9 cellular contexts compared by ENCODE assay signal in genomic region chr22:26610072-26610958, GRCh38. TPM values are rescaled to one million over a fixed set of nuclear protein-coding genes. Genes with fewer than 3 reads are reported as not detected.
DNase-seq lines count a peak whose midpoint lies in the region; ATAC-seq and TF ChIP-seq lines count a peak whose summit lies in the region.
"Had no signal": no experiment of that assay in that cellular context is flagged by ENCODE, and none has a peak within 500 bp of the region (broad histone marks: within the 10 kb centered on the region; RNA-seq: fewer than 3 reads in every experiment).

No MANE protein-coding gene starts in this region.

- no peaks in the 10 kb centered on the region for H3K79me2 ChIP-seq in Karpas-422 (ENCODE audit: low read length)

- no peak overlapping the region for H3K27ac Mint-ChIP-seq in Caco-2 (ENCODE audit: unreplicated experiment)

- peaks cover 5% of the 10 kb centered on the region for H3K27me3 Mint-ChIP-seq in Caco-2 (ENCODE audit: insufficient read depth, unreplicated experiment)

- POLR2A ChIA-PET in Caco-2 (lab: Charles Lee) = no interaction called here

- H3K4me3 ChIP-seq in Karpas-422 (ENCODE audit: low read length) (no peak overlapping the region), Caco-2 (ENCODE audit: low read depth, low read length) (no peak overlapping the region)

- H3K4me2 ChIP-seq in Karpas-422 (ENCODE audit: low read depth, low read length, poor library complexity, severe bottlenecking) = peak overlapping the region; percentile 6

- H3K27me3 ChIP-seq in Karpas-422 (ENCODE audit: low read length) (no peaks in the 10 kb centered on the region), Caco-2 (replicated peaks; ENCODE audit: control insufficient read depth, insufficient read depth, low read length) (no peaks in the 10 kb centered on the region)

- H3K27ac ChIP-seq in Karpas-422 (ENCODE audit: low read length) = no peak overlapping the region

- CTCF ChIA-PET in Caco-2 (lab: Charles Lee) = interaction anchor here (0.6 kb wide), 1 partner anchor 34 kb away, joined by 4 read pairs; no protein-coding TSS in a partner anchor

- no peak overlapping the region for H3K9ac ChIP-seq in Karpas-422 (ENCODE audit: low read length)

- no peaks in the 10 kb centered on the region for H3K36me3 ChIP-seq in Karpas-422 (ENCODE audit: insufficient read depth, low read length)
- H3K36me3 ChIP-seq in Caco-2 (ENCODE audit: control insufficient read depth, insufficient read depth, low read length) = no peaks in the 10 kb centered on the region

- H4K20me1 ChIP-seq in Karpas-422 (ENCODE audit: insufficient read depth, low read depth, low read length) = no peaks in the 10 kb centered on the region

- no peak for TF ChIP-seq CTCF in Caco-2 (IDR thresholded peaks at IDR 0.05; ENCODE audit: insufficient read depth in 1 of 2, low read depth in 1 of 2, low read length in 1 of 2, severe bottlenecking in 1 of 2, unreplicated experiment in 1 of 2)

- H3K9me3 ChIP-seq in Karpas-422 (ENCODE audit: low read length) (no peaks in the 10 kb centered on the region), Caco-2 (no peaks in the 10 kb centered on the region)

- ATAC-seq in GM18499 (IDR thresholded peaks at IDR 0.05; ENCODE audit: insufficient read depth, unreplicated experiment) (peak; percentile 62), GM21723 (IDR thresholded peaks at IDR 0.05; ENCODE audit: unreplicated experiment) (peak; percentile 80)

- peak; percentile 45 for DNase-seq in Karpas-422
- DNase-seq in activated T-helper 9 cell treated with anti-CD3 and anti-CD28 coated beads, Interleukin-2, amount 50 U/mL, for 16 hours (ENCODE audit: low read depth) = peak; percentile 4
- DNase-seq in mesenteric fat pad (ENCODE audit: low spot score) = peak; percentile 81
- DNase-seq in iPS-NIHi7 (ENCODE audit: extremely low spot score) = no peak
- DNase-seq in Caco-2 = no peak
- DNase-seq in NCI-H1436 treated with DMSO at 0.1 percent for 48 hours (lab: John Stamatoyannopoulos, UW) = no peak

- peak overlapping the region; percentile 1; the same call in 1 of the 2 replicates for H2AFZ ChIP-seq in Karpas-422 (ENCODE audit: low read length)

- no TSS peak for BruUV-seq in Caco-2 (replicated peaks; lab: Mats Ljungman, UMichigan)

- peaks cover 4% of the 10 kb centered on the region for H3K36me3 Mint-ChIP-seq in Caco-2 (ENCODE audit: insufficient read depth, unreplicated experiment)

- H3K4me1 ChIP-seq in Karpas-422 (ENCODE audit: low read length) (peaks cover 10% of the 10 kb centered on the region), Caco-2 (no peaks in the 10 kb centered on the region)

- H3K9me2 ChIP-seq in Karpas-422 (replicated peaks; ENCODE audit: insufficient read depth, low read length) = no peaks in the 10 kb centered on the region

- intact Hi-C loops in Caco-2 (cut with micrococcal nuclease; ENCODE audit: unreplicated experiment) = no loop called here

- no peaks in the 10 kb centered on the region for H3K4me1 Mint-ChIP-seq in Caco-2 (ENCODE audit: low read depth, unreplicated experiment)

- H3K9me3 Mint-ChIP-seq in Caco-2 (ENCODE audit: unreplicated experiment) = no peaks in the 10 kb centered on the region
- H3K9me3 Mint-ChIP-seq: neural crest cell had no signal

- no peak overlapping the region for H3K4me3 Mint-ChIP-seq in Caco-2 (ENCODE audit: unreplicated experiment)
- H3K4me3 Mint-ChIP-seq: neural crest cell had no signal

RNA-seq across cellular contexts. Expression of gene CRYBB1, which starts 7.5 kb away (rescaled TPM):
- 0.22 and 2.2 TPM in 2 replicates for total RNA-seq in Karpas-422 (2014; rRNA removed; shearing (Covaris generic); ENCODE audit: low replicate concordance)
- total RNA-seq in mesenteric fat pad = 2.8 TPM
- total RNA-seq in Caco-2 (2022) = not detected in 2 replicates
- total RNA-seq: neural crest cell had no signal

RNA-seq across cellular contexts. Expression of gene CRYBA4, which starts 11.4 kb away (rescaled TPM):
- total RNA-seq in Karpas-422 (2014; rRNA removed; shearing (Covaris generic); ENCODE audit: low replicate concordance) = not detected in 2 replicates
- total RNA-seq in mesenteric fat pad = not detected
- total RNA-seq in Caco-2 (2022) = 0.68 TPM in 1 of 2 replicates, not detected in the other
- total RNA-seq: neural crest cell had no signal

RNA-seq across cellular contexts. Expression of gene TPST2, which starts 20.4 kb away (rescaled TPM):
- total RNA-seq in Karpas-422 (2014; rRNA removed; shearing (Covaris generic); ENCODE audit: low replicate concordance) = 52.9 and 61.4 TPM in 2 replicates
- total RNA-seq in mesenteric fat pad (58.7 TPM), Caco-2 (2022) (9.5 and 11.5 TPM in 2 replicates)

RNA-seq across cellular contexts. Expression of gene MIAT, which starts 47.1 kb away (rescaled TPM):
- total RNA-seq in Karpas-422 (2014; rRNA removed; shearing (Covaris generic); ENCODE audit: low replicate concordance) = 1.5 and 2.6 TPM in 2 replicates
- total RNA-seq in mesenteric fat pad (2.5 TPM), Caco-2 (2022) (0.30 and 0.41 TPM in 2 replicates)

Comparison
In these comparisons a context has a peak if more than half of its experiments do, and no peak if none do; other contexts are left out.
1. DNase-seq: peak in Karpas-422 (single experiment), activated T-helper 9 cell treated with anti-CD3 and anti-CD28 coated beads, Interleukin-2, amount 50 U/mL, for 16 hours (single experiment) and mesenteric fat pad (single experiment); none in iPS-NIHi7 (single experiment), Caco-2 (0 of 2) and NCI-H1436 treated with DMSO at 0.1 percent for 48 hours (single experiment).